ENCODE assay signal across 21 cellular contexts in genomic region chr5:1564824-1565736, GRCh38. TPM values are rescaled to one million over a fixed set of nuclear protein-coding genes. Genes with fewer than 3 reads are reported as not detected.
DNase-seq lines count a peak whose midpoint lies in the region; ATAC-seq and TF ChIP-seq lines count a peak whose summit lies in the region.
"Had no signal": no experiment of that assay in that cellular context is flagged by ENCODE, and none has a peak within 500 bp of the region (broad histone marks: within the 10 kb centered on the region; RNA-seq: fewer than 3 reads in every experiment).

No MANE protein-coding gene starts in this region.

- H3K4me1 Mint-ChIP-seq in dendritic cell treated with granulocyte-macrophage colony-stimulating factor and Interleukin-4, amounts not matched to agents 40 ng/mL and 50 ng/mL, for 4 days (ENCODE audit: low read depth) = peaks cover 77% of the 10 kb centered on the region
- H3K4me1 Mint-ChIP-seq in activated CD4-positive, alpha-beta T cell treated with anti-CD3 and anti-CD28 coated beads, Interleukin-2, amount 10 ng/mL, durations not matched to agents 7 days and 5 days = peaks cover 7% of the 10 kb centered on the region
- H3K4me1 Mint-ChIP-seq: CD4-positive, CD25-positive, alpha-beta regulatory T cell had no signal

- H2BK12ac ChIP-seq in neuronal stem cell (ENCODE audit: low read length) = no peak overlapping the region

- H2BK120ac ChIP-seq in neuronal stem cell (ENCODE audit: low read depth, low read length) = no peak overlapping the region

- no peak for ATAC-seq in HG03469 (IDR thresholded peaks at IDR 0.05; ENCODE audit: unreplicated experiment)
- ATAC-seq in HG03135 (IDR thresholded peaks at IDR 0.05; ENCODE audit: unreplicated experiment) = no peak

- H3K9me3 Mint-ChIP-seq in dendritic cell treated with granulocyte-macrophage colony-stimulating factor and Interleukin-4, amounts not matched to agents 40 ng/mL and 50 ng/mL, for 4 days = peaks cover 35% of the 10 kb centered on the region
- peaks cover under 1% of the 10 kb centered on the region for H3K9me3 Mint-ChIP-seq in activated CD4-positive, alpha-beta T cell treated with anti-CD3 and anti-CD28 coated beads, Interleukin-2, amount 10 ng/mL, durations not matched to agents 7 days and 5 days
- H3K9me3 Mint-ChIP-seq: CD4-positive, CD25-positive, alpha-beta regulatory T cell; immature natural killer cell had no signal

- H3K9me3 ChIP-seq in neuronal stem cell (replicated peaks in 1 of 2; ENCODE audit: control insufficient read depth in 2 of 2, insufficient read depth in 1 of 2, low read depth in 1 of 2, low read length in 2 of 2) (no peaks in the 10 kb centered on the region), tibial artery (no peaks in the 10 kb centered on the region)
- H3K9me3 ChIP-seq: HAP-1, transverse colon had no signal

- in situ Hi-C loops in GM13977 (cut with MboI; ENCODE audit: low pct_unique_long_range_greater_than_20kb, low sequenced_read_pairs, unreplicated experiment) = no loop called here

- peaks cover 5% of the 10 kb centered on the region for H3K27me3 Mint-ChIP-seq in dendritic cell treated with granulocyte-macrophage colony-stimulating factor and Interleukin-4, amounts not matched to agents 40 ng/mL and 50 ng/mL, for 4 days
- peaks cover 5% of the 10 kb centered on the region for H3K27me3 Mint-ChIP-seq in activated CD4-positive, alpha-beta T cell treated with anti-CD3 and anti-CD28 coated beads, Interleukin-2, amount 10 ng/mL, durations not matched to agents 7 days and 5 days
- H3K27me3 Mint-ChIP-seq: activated naive CD8-positive, alpha-beta T cell; CD4-positive, CD25-positive, alpha-beta regulatory T cell had no signal

- H3K27ac ChIP-seq in neuronal stem cell (replicated peaks; ENCODE audit: low read length) = no peak overlapping the region
- H3K27ac ChIP-seq in tibial artery = peak overlapping the region; percentile 69 to 82
- H3K27ac ChIP-seq: epithelial cell of prostate, parathyroid adenoma, transverse colon had no signal

- no peak overlapping the region for H3K4ac ChIP-seq in neuronal stem cell (ENCODE audit: low read length)

- no peak overlapping the region for H3K4me3 Mint-ChIP-seq in dendritic cell treated with granulocyte-macrophage colony-stimulating factor and Interleukin-4, amounts not matched to agents 40 ng/mL and 50 ng/mL, for 4 days
- H3K4me3 Mint-ChIP-seq in activated CD4-positive, alpha-beta T cell treated with anti-CD3 and anti-CD28 coated beads, Interleukin-2, amount 10 ng/mL, durations not matched to agents 7 days and 5 days = no peak overlapping the region
- H3K4me3 Mint-ChIP-seq: activated naive CD8-positive, alpha-beta T cell; CD4-positive, CD25-positive, alpha-beta regulatory T cell; immature natural killer cell; memory B cell had no signal

- H2AK5ac ChIP-seq in neuronal stem cell (ENCODE audit: low read depth, low read length) = no peak overlapping the region

- H3K9ac ChIP-seq in neuronal stem cell (ENCODE audit: low read depth, low read length, poor library complexity) = peak overlapping the region; percentile 30
- H3K9ac ChIP-seq: parathyroid adenoma had no signal

- H3K36me3 ChIP-seq in neuronal stem cell (replicated peaks in 1 of 2; ENCODE audit: control insufficient read depth in 2 of 2, insufficient read depth in 2 of 2, low read length in 2 of 2) (peaks cover 0 to 2% of the 10 kb centered on the region in 2 donors), tibial artery (no peaks in the 10 kb centered on the region)
- H3K36me3 ChIP-seq: HAP-1, transverse colon had no signal

- DNase-seq in GM13977 (ENCODE audit: low spot score) (peak; percentile 20), neuronal stem cell (ENCODE audit: low spot score) (no peak), tibial artery (no peak)
- DNase-seq in activated CD4-positive, alpha-beta T cell treated with anti-CD3 and anti-CD28 coated beads, Interleukin-2, amount 10 ng/mL, durations not matched to agents 7 days and 5 days = no peak
- DNase-seq: activated CD4-positive, alpha-beta T cell treated with anti-CD3 and anti-CD28 coated beads for 48 hours; activated effector memory CD4-positive, alpha-beta T cell treated with Interleukin-2 at 50 U/mL for 16 hours; CD4-positive, CD25-positive, alpha-beta regulatory T cell; effector CD4-positive, alpha-beta T cell; immature natural killer cell; NCI-H1436; NCI-H2081; NCI-H226 had no signal

- H2BK5ac ChIP-seq in neuronal stem cell (ENCODE audit: low read length) = no peak overlapping the region

- H3K27ac Mint-ChIP-seq in dendritic cell treated with granulocyte-macrophage colony-stimulating factor and Interleukin-4, amounts not matched to agents 40 ng/mL and 50 ng/mL, for 4 days = peak overlapping the region; percentile 93
- H3K27ac Mint-ChIP-seq in activated CD4-positive, alpha-beta T cell treated with anti-CD3 and anti-CD28 coated beads, Interleukin-2, amount 10 ng/mL, durations not matched to agents 7 days and 5 days = no peak overlapping the region
- H3K27ac Mint-ChIP-seq: activated naive CD8-positive, alpha-beta T cell; CD4-positive, CD25-positive, alpha-beta regulatory T cell; immature natural killer cell; memory B cell had no signal

- no peak overlapping the region for H3K4me2 ChIP-seq in neuronal stem cell (ENCODE audit: insufficient read depth, low read length, poor library complexity, severe bottlenecking)

- no peak overlapping the region for H4K8ac ChIP-seq in neuronal stem cell (ENCODE audit: low read depth, low read length)

- no peak overlapping the region for H3K14ac ChIP-seq in neuronal stem cell (ENCODE audit: low read length)

- peak overlapping the region; percentile 80 for H3K23ac ChIP-seq in neuronal stem cell (ENCODE audit: low read depth, low read length, poor library complexity)

- no peak overlapping the region for H3K4me3 ChIP-seq in neuronal stem cell (ENCODE audit: low read length in 2 of 2)
- no peak overlapping the region for H3K4me3 ChIP-seq in tibial artery
- H3K4me3 ChIP-seq: HAP-1, transverse colon had no signal

- no peak overlapping the region for H2BK15ac ChIP-seq in neuronal stem cell (ENCODE audit: low read length)

- H4K91ac ChIP-seq in neuronal stem cell (ENCODE audit: low read depth, low read length, poor library complexity) = no peak overlapping the region

- no peaks in the 10 kb centered on the region for H3K27me3 ChIP-seq in neuronal stem cell (ENCODE audit: control insufficient read depth in 3 of 3, insufficient read depth in 3 of 3, low read depth in 1 of 3, low read length in 3 of 3)
- no peaks in the 10 kb centered on the region for H3K27me3 ChIP-seq in tibial artery
- H3K27me3 ChIP-seq: transverse colon had no signal

- intact Hi-C loops in dendritic cell treated with granulocyte-macrophage colony-stimulating factor and Interleukin-4, amounts not matched to agents 40 ng/mL and 50 ng/mL, for 4 days (cut with micrococcal nuclease) = loop anchor here (5.0 kb wide), 1 partner anchor 78 kb away; no protein-coding TSS in a partner anchor
- intact Hi-C loops in tibial artery (cut with DNase I; ENCODE audit: low total_unique reads) = loop anchor here (5.0 kb wide), 1 partner anchor 1303 kb away; no protein-coding TSS in a partner anchor

- H3K79me1 ChIP-seq in neuronal stem cell (ENCODE audit: low read depth, low read length) = no peaks in the 10 kb centered on the region

- CTCF ChIA-PET in activated CD4-positive, alpha-beta T cell treated with anti-CD3 and anti-CD28 coated beads, Interleukin-2, amount 10 ng/mL, durations not matched to agents 7 days and 5 days (lab: Charles Lee) = no interaction called here

- POLR2A ChIA-PET in activated CD4-positive, alpha-beta T cell treated with anti-CD3 and anti-CD28 coated beads, Interleukin-2, amount 10 ng/mL, durations not matched to agents 7 days and 5 days (lab: Charles Lee) = no interaction called here

- H3K4me1 ChIP-seq in neuronal stem cell (ENCODE audit: control insufficient read depth in 2 of 2, insufficient read depth in 1 of 2, low read depth in 1 of 2, low read length in 2 of 2) (peaks cover 0 to 5% of the 10 kb centered on the region in 2 donors), tibial artery (peaks cover 0 to 46% (median 27%) of the 10 kb centered on the region in 4 donors)
- H3K4me1 ChIP-seq: HAP-1 had no signal

- WGBS in neuronal stem cell (ENCODE audit: extremely low coverage in 2 of 2, insufficient read length in 2 of 2, insufficient replicate concordance in 1 of 2), 2 donors = no CpG with 5 or more reads among the region's 22 CpGs

- peaks cover 42% of the 10 kb centered on the region for H3K36me3 Mint-ChIP-seq in dendritic cell treated with granulocyte-macrophage colony-stimulating factor and Interleukin-4, amounts not matched to agents 40 ng/mL and 50 ng/mL, for 4 days (ENCODE audit: low read depth)
- H3K36me3 Mint-ChIP-seq in activated CD4-positive, alpha-beta T cell treated with anti-CD3 and anti-CD28 coated beads, Interleukin-2, amount 10 ng/mL, durations not matched to agents 7 days and 5 days (ENCODE audit: low read depth) = peaks cover under 1% of the 10 kb centered on the region
- H3K36me3 Mint-ChIP-seq: activated naive CD8-positive, alpha-beta T cell; immature natural killer cell had no signal

- TF ChIP-seq CTCF in GM13977 (IDR thresholded peaks at IDR 0.05; ENCODE audit: extremely low read depth, insufficient read depth, missing control alignments) (no peak), tibial artery (IDR thresholded peaks at IDR 0.05) (no peak)

- peak overlapping the region; percentile 48 for H3K18ac ChIP-seq in neuronal stem cell (ENCODE audit: low read length)

- H2AFZ ChIP-seq in neuronal stem cell (ENCODE audit: low read length) = no peak overlapping the region
- H2AFZ ChIP-seq: parathyroid adenoma had no signal

RNA-seq across cellular contexts. Expression of gene LPCAT1, which starts 41.3 kb away (rescaled TPM):
- polyA plus RNA-seq in neuronal stem cell (2013, experiment 1 of 2) = 92.2 TPM
- 93.4 TPM for polyA plus RNA-seq in neuronal stem cell (2013, experiment 2 of 2)
- total RNA-seq in activated CD4-positive, alpha-beta T cell treated with anti-CD3 and anti-CD28 coated beads, Interleukin-2, amount 10 ng/mL, durations not matched to agents 7 days and 5 days = 10 to 100 TPM; 69.5 to 77.0 TPM
